1 cellular context compared by ENCODE assay signal in genomic region chr15:96340348-96340610, GRCh38.
TF ChIP-seq lines count a peak whose summit lies in the region.

No MANE protein-coding gene starts in this region.

TF ChIP-seq in HepG2, 621 proteins besides CTCF, POLR2A, EP300 and RAD21:
- TF ChIP-seq ZNF512 (CRISPR knock-in tag; IDR thresholded peaks at IDR 0.05), result no peak
- no peak for TF ChIP-seq DMAP1 (CRISPR knock-in tag; IDR thresholded peaks at IDR 0.05)
- TF ChIP-seq, protein P1, sequence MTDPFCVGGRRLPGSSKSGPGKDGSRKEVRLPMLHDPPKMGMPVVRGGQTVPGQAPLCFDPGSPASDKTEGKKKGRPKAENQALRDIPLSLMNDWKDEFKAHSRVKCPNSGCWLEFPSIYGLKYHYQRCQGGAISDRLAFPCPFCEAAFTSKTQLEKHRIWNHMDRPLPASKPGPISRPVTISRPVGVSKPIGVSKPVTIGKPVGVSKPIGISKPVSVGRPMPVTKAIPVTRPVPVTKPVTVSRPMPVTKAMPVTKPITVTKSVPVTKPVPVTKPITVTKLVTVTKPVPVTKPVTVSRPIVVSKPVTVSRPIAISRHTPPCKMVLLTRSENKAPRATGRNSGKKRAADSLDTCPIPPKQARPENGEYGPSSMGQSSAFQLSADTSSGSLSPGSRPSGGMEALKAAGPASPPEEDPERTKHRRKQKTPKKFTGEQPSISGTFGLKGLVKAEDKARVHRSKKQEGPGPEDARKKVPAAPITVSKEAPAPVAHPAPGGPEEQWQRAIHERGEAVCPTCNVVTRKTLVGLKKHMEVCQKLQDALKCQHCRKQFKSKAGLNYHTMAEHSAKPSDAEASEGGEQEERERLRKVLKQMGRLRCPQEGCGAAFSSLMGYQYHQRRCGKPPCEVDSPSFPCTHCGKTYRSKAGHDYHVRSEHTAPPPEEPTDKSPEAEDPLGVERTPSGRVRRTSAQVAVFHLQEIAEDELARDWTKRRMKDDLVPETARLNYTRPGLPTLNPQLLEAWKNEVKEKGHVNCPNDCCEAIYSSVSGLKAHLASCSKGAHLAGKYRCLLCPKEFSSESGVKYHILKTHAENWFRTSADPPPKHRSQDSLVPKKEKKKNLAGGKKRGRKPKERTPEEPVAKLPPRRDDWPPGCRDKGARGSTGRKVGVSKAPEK (CRISPR knock-in tag; IDR thresholded peaks at IDR 0.05; ENCODE audit: borderline replicate concordance), result no peak
